ENCODE assay signal across 8 cellular contexts in the genomic region with DNA sequence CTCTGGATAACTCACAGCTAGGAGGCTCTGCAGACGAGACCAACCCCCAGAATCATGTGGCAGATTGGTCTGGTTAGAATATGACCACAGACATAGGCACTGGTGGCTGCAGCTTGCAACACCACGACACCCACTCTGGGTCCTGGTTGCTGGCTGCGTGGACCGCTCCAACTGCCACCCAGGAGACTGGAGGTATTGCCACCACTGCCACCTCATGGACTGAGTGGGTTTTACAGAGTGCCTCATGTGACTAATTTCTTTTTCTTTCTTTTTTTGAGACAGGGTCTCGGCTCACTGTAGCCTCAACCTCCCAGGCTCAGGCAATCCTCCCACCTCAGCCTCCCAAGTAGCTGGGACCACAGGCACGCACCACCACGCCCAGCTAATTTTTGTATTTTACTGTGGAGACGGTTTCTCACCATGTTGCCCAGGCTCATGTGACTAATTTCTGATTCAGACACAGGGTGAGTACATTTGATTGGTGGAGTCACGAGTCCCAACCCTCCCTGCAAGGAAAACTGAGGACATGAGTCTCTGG. TPM values are rescaled to one million over a fixed set of nuclear protein-coding genes. Genes with fewer than 3 reads are reported as not detected.
DNase-seq lines count a peak whose midpoint lies in the region; ATAC-seq and TF ChIP-seq lines count a peak whose summit lies in the region.

No MANE protein-coding gene starts in this region.

- H3K4me3 Mint-ChIP-seq in activated T-helper 17 cell treated with anti-CD3 and anti-CD28 coated beads, Interleukin-2, amount 50 U/mL, for 72 hours: peak overlapping the region; percentile 79
- H3K4me3 Mint-ChIP-seq in type B pancreatic cell: no peak overlapping the region

- no peaks in the 10 kb centered on the region for H3K27me3 ChIP-seq in RWPE2 (ENCODE audit: insufficient read depth, poor library complexity, severe bottlenecking)
- H3K27me3 ChIP-seq in osteoblast (ENCODE audit: insufficient read depth, low read length): no peaks in the 10 kb centered on the region

- H4K20me1 ChIP-seq in osteoblast (ENCODE audit: insufficient read depth, low read length): no peaks in the 10 kb centered on the region

- H3K27ac ChIP-seq in RWPE2 (ENCODE audit: poor library complexity, severe bottlenecking): peak overlapping the region; percentile 75
- peak overlapping the region; percentile 95 for H3K27ac ChIP-seq in osteoblast (ENCODE audit: low read depth, low read length)

- peak overlapping the region; percentile 92 for H3K27ac Mint-ChIP-seq in activated T-helper 17 cell treated with anti-CD3 and anti-CD28 coated beads, Interleukin-2, amount 50 U/mL, for 72 hours
- H3K27ac Mint-ChIP-seq in type B pancreatic cell: no peak overlapping the region

- peak; percentile 50 for ATAC-seq in HG03342 (IDR thresholded peaks at IDR 0.05; ENCODE audit: unreplicated experiment)
- no peak for ATAC-seq in RWPE2 (ENCODE audit: low read depth)
- ATAC-seq in activated T-helper 17 cell treated with anti-CD3 and anti-CD28 coated beads, Interleukin-2, amount 50 U/mL, for 72 hours (replicated peaks): peak; percentile 34
- ATAC-seq in HG02870 (IDR thresholded peaks at IDR 0.05; ENCODE audit: unreplicated experiment): no peak

- DNase-seq in GM12865 (ENCODE audit: low read depth) (peak; percentile 75), RWPE2 (ENCODE audit: low spot score) (no peak), foreskin fibroblast (peak in 1 of 2 donors; percentile 65), osteoblast (ENCODE audit: insufficient read length, low spot score, missing footprints) (peak; percentile 88), type B pancreatic cell (ENCODE audit: extremely low spot score, unreplicated experiment) (peak; percentile 25)

- peak overlapping the region; percentile 80 for H2AFZ ChIP-seq in osteoblast (ENCODE audit: low read length)

- H3K4me3 ChIP-seq in GM12865 (ENCODE audit: low read depth, low read length) (no peak overlapping the region), RWPE2 (ENCODE audit: severe bottlenecking) (no peak overlapping the region), foreskin fibroblast (ENCODE audit: low read depth in 1 of 2, low read length in 2 of 2) (no peak overlapping the region), osteoblast (ENCODE audit: insufficient read depth, low read length) (peak overlapping the region; percentile 41)

- H3K36me3 ChIP-seq in RWPE2 (ENCODE audit: low read depth): no peaks in the 10 kb centered on the region
- no peaks in the 10 kb centered on the region for H3K36me3 ChIP-seq in osteoblast (ENCODE audit: insufficient read depth, low read length)

- TF ChIP-seq CTCF in GM12865 (IDR thresholded peaks at IDR 0.05; ENCODE audit: insufficient read depth, low read depth, low read length, missing control alignments) (peak; percentile 65), RWPE2 (IDR thresholded peaks at IDR 0.05; ENCODE audit: poor library complexity, severe bottlenecking) (peak; percentile 44), foreskin fibroblast (IDR thresholded peaks at IDR 0.05; ENCODE audit: low read depth, low read length) (peak; percentile 43), osteoblast (IDR thresholded peaks at IDR 0.05; ENCODE audit: extremely low read depth, low read depth, low read length) (peak; percentile 54), type B pancreatic cell (conservative IDR thresholded peaks at IDR 0.05) (peak; percentile 65)

- no peaks in the 10 kb centered on the region for H3K9me3 ChIP-seq in RWPE2 (ENCODE audit: severe bottlenecking)
- no peaks in the 10 kb centered on the region for H3K9me3 ChIP-seq in osteoblast (ENCODE audit: low read depth, low read length)

- H3K79me2 ChIP-seq in osteoblast (ENCODE audit: insufficient read depth, low read length): no peaks in the 10 kb centered on the region

- no peaks in the 10 kb centered on the region for H3K36me3 Mint-ChIP-seq in activated T-helper 17 cell treated with anti-CD3 and anti-CD28 coated beads, Interleukin-2, amount 50 U/mL, for 72 hours (ENCODE audit: low read depth)
- no peaks in the 10 kb centered on the region for H3K36me3 Mint-ChIP-seq in type B pancreatic cell

- H3K4me2 ChIP-seq in osteoblast (ENCODE audit: insufficient read depth, low read length): peak overlapping the region; percentile 52

- H3K27me3 Mint-ChIP-seq in activated T-helper 17 cell treated with anti-CD3 and anti-CD28 coated beads, Interleukin-2, amount 50 U/mL, for 72 hours: no peaks in the 10 kb centered on the region
- no peaks in the 10 kb centered on the region for H3K27me3 Mint-ChIP-seq in type B pancreatic cell

- no peaks in the 10 kb centered on the region for H3K9me3 Mint-ChIP-seq in activated T-helper 17 cell treated with anti-CD3 and anti-CD28 coated beads, Interleukin-2, amount 50 U/mL, for 72 hours
- no peaks in the 10 kb centered on the region for H3K9me3 Mint-ChIP-seq in type B pancreatic cell

- peaks cover 28% of the 10 kb centered on the region for H3K4me1 Mint-ChIP-seq in activated T-helper 17 cell treated with anti-CD3 and anti-CD28 coated beads, Interleukin-2, amount 50 U/mL, for 72 hours
- peaks cover 10% of the 10 kb centered on the region for H3K4me1 Mint-ChIP-seq in type B pancreatic cell (ENCODE audit: unreplicated experiment)

- H3K4me1 ChIP-seq in RWPE2 (ENCODE audit: insufficient read depth, poor library complexity, severe bottlenecking) (peaks cover 32% of the 10 kb centered on the region), osteoblast (ENCODE audit: insufficient read depth, low read length) (peaks cover 32% of the 10 kb centered on the region)

RNA-seq across cellular contexts. Expression of a gene that starts 29.9 kb away (rescaled TPM):
- total RNA-seq in activated T-helper 17 cell treated with anti-CD3 and anti-CD28 coated beads, Interleukin-2, amount 50 U/mL, for 72 hours: not detected
- total RNA-seq in osteoblast (not detected in 2 replicates), type B pancreatic cell (ENCODE audit: low replicate concordance) (not detected in 2 replicates)

RNA-seq across cellular contexts. Expression of a gene that starts 45.2 kb away (rescaled TPM):
- total RNA-seq in activated T-helper 17 cell treated with anti-CD3 and anti-CD28 coated beads, Interleukin-2, amount 50 U/mL, for 72 hours: 100 to 1,000 TPM in 1 of 2 donors, 10 to 100 TPM in 1; 77.3 to 124 TPM
- total RNA-seq in osteoblast (96.3 and 131 TPM in 2 replicates), type B pancreatic cell (ENCODE audit: low replicate concordance) (50.3 and 63.9 TPM in 2 replicates)

Comparison
In these comparisons a context has a peak if more than half of its experiments do, and no peak if none do; other contexts are left out.
1. ATAC-seq: peak in HG03342 (single experiment) and activated T-helper 17 cell treated with anti-CD3 and anti-CD28 coated beads, Interleukin-2, amount 50 U/mL, for 72 hours (single experiment); none in RWPE2 (single experiment) and HG02870 (single experiment).
2. Peak in every context shown above with its lines, with median percentiles within 50 percentile points of each other: CTCF ChIP-seq.